Comparison of ENCODE assay signal across 10 cellular contexts in the genomic region with DNA sequence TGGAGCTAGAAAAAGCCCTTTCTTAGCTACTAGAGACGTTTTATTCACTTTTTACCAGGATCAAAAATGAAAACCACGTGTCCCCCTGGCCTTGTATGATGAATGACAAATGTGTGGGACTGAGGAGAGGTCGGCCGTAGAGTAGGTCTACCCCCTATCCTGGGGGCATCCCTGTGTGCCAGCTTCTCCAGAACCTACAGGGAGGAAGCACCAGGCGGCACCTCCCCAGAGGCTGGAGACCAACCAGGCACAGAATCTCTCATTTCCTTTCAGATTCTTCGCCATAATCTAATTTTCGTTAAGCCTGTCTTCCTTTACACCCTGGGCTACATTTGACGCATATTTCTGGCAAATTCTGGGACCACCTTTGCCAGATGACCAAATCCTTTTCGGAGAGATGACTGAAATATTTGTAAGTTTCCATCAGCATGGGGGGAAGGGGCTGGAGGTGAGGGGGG. TPM values are rescaled to one million over a fixed set of nuclear protein-coding genes. Genes with fewer than 3 reads are reported as not detected.
A peak's percentile ranks its signal among the peaks of the same experiment; 100 is the strongest.
DNase-seq lines count a peak whose midpoint lies in the region; TF ChIP-seq lines count a peak whose summit lies in the region.
"Had no signal": no experiment of that assay in that cellular context is flagged by ENCODE, and none has a peak within 500 bp of the region (broad histone marks: within the 10 kb centered on the region; RNA-seq: fewer than 3 reads in every experiment).

No MANE protein-coding gene starts in this region.

- H3K4me1 ChIP-seq in subcutaneous abdominal adipose tissue (ENCODE audit: control insufficient read depth in 5 of 5, insufficient read depth in 5 of 5, low read length in 5 of 5), result peaks cover 20 to 75% (median 63%) of the 10 kb centered on the region in 5 donors
- no peaks in the 10 kb centered on the region for H3K4me1 ChIP-seq in A673 (ENCODE audit: insufficient read depth, low read length, poor library complexity, severe bottlenecking)

- H3K9me3 Mint-ChIP-seq in MCF 10A (ENCODE audit: unreplicated experiment), result no peaks in the 10 kb centered on the region
- H3K9me3 Mint-ChIP-seq: naive B cell had no signal

- no peak for TF ChIP-seq CTCF in HFF-Myc (IDR thresholded peaks at IDR 0.05; ENCODE audit: low read depth, low read length, missing control alignments)
- no peak for TF ChIP-seq CTCF in MCF 10A (IDR thresholded peaks at IDR 0.05; ENCODE audit: unreplicated experiment)
- TF ChIP-seq CTCF in A673 (conservative IDR thresholded peaks at IDR 0.05; ENCODE audit: low read depth, low read length), result no peak

- intact Hi-C loops in MCF 10A (cut with micrococcal nuclease), result loop anchor here (5.0 kb wide), 1 partner anchor 84 kb away; no protein-coding TSS in a partner anchor
- intact Hi-C loops in A673 (cut with micrococcal nuclease; ENCODE audit: unreplicated experiment), result no loop called here

- H3K27me3 ChIP-seq in subcutaneous abdominal adipose tissue (ENCODE audit: control insufficient read depth in 5 of 5, insufficient read depth in 4 of 5, low read length in 5 of 5) (no peaks in the 10 kb centered on the region), A673 (replicated peaks; ENCODE audit: insufficient read depth, low read depth, low read length, poor library complexity) (peaks cover 9% of the 10 kb centered on the region)

- H3K27ac Mint-ChIP-seq in MCF 10A (ENCODE audit: low read depth, unreplicated experiment), result peak overlapping the region; percentile 95
- H3K27ac Mint-ChIP-seq: naive B cell had no signal

- BruUV-seq in MCF 10A (replicated peaks; lab: Mats Ljungman, UMichigan) (TSS peak; percentile 43), A673 (replicated peaks; lab: Mats Ljungman, UMichigan) (no TSS peak)

- POLR2A ChIA-PET in MCF 10A (lab: Yijun Ruan, JAX), result interaction anchor here (0.9 to 4.9 kb wide), 3 partner anchors 14 to 111 kb away, joined by 3 to 54 read pairs (median 5); partner anchors contain the start of gene TWIST2
- POLR2A ChIA-PET in A673 (lab: Charles Lee; ENCODE audit: low non-redundant PET), result no interaction called here

- peak overlapping the region; percentile 94 for H3K27ac ChIP-seq in subcutaneous abdominal adipose tissue (ENCODE audit: low read depth, low read length)
- no peak overlapping the region for H3K27ac ChIP-seq in A673 (ENCODE audit: low read depth, low read length, poor library complexity, severe bottlenecking)

- CTCF ChIA-PET in MCF 10A (lab: Yijun Ruan, JAX), result interaction anchor here (0.7 to 1.3 kb wide), 4 partner anchors 21 to 109 kb away, joined by 3 to 4 read pairs (median 3); no protein-coding TSS in a partner anchor
- CTCF ChIA-PET in A673 (lab: Charles Lee), result no interaction called here

- peak overlapping the region; percentile 93 for H3K4me3 ChIP-seq in HFF-Myc (replicated peaks; ENCODE audit: low read depth, low read length)
- H3K4me3 ChIP-seq in subcutaneous abdominal adipose tissue (ENCODE audit: low read depth in 1 of 5, low read length in 5 of 5), result peak overlapping the region in 1 of 5 donors; percentile 6
- no peak overlapping the region for H3K4me3 ChIP-seq in A673 (ENCODE audit: low read depth, low read length, poor library complexity, severe bottlenecking)

- H3K36me3 Mint-ChIP-seq in MCF 10A (ENCODE audit: insufficient read depth, unreplicated experiment), result peaks cover 20% of the 10 kb centered on the region
- H3K36me3 Mint-ChIP-seq: naive B cell had no signal

- no peaks in the 10 kb centered on the region for H3K9me3 ChIP-seq in subcutaneous abdominal adipose tissue (ENCODE audit: control insufficient read depth in 5 of 5, low read length in 5 of 5)
- no peaks in the 10 kb centered on the region for H3K9me3 ChIP-seq in A673 (ENCODE audit: low read depth, low read length, poor library complexity, severe bottlenecking)

- peak overlapping the region in 4 of 5 donors; percentile 0 to 63 (median 36) for H3K9ac ChIP-seq in subcutaneous abdominal adipose tissue (ENCODE audit: low read length in 5 of 5)

- DNase-seq in HFF-Myc (ENCODE audit: extremely low read depth, low read depth), result no peak
- no peak for DNase-seq in MCF 10A (ENCODE audit: unreplicated experiment)
- DNase-seq in mesenteric fat pad (ENCODE audit: low spot score), result peak; percentile 76
- no peak for DNase-seq in T-helper 1 cell
- no peak for DNase-seq in HT-29 (ENCODE audit: low spot score)
- DNase-seq in A673 (ENCODE audit: low spot score), result no peak
- no peak for DNase-seq in OCI-M2 (lab: John Stamatoyannopoulos, UW; ENCODE audit: unreplicated experiment)
- DNase-seq: activated gamma-delta T cell, naive B cell had no signal

- no peaks in the 10 kb centered on the region for H3K27me3 Mint-ChIP-seq in MCF 10A (ENCODE audit: insufficient read depth, unreplicated experiment)

- H3K36me3 ChIP-seq in subcutaneous abdominal adipose tissue (ENCODE audit: control insufficient read depth in 5 of 5, insufficient read depth in 5 of 5, low read length in 5 of 5) (peaks cover 0 to 6% (median 0%) of the 10 kb centered on the region in 5 donors), A673 (ENCODE audit: insufficient read depth, low read length, poor library complexity, severe bottlenecking) (no peaks in the 10 kb centered on the region)

- H3K4me3 Mint-ChIP-seq in MCF 10A (ENCODE audit: unreplicated experiment), result peak overlapping the region; percentile 61
- H3K4me3 Mint-ChIP-seq: naive B cell had no signal

- peaks cover 53% of the 10 kb centered on the region for H3K4me1 Mint-ChIP-seq in MCF 10A (ENCODE audit: insufficient read depth, unreplicated experiment)
- H3K4me1 Mint-ChIP-seq: naive B cell had no signal

RNA-seq across cellular contexts. Expression of gene TWIST2, which starts 15.9 kb away (rescaled TPM):
- total RNA-seq in MCF 10A (2022) (30.2 and 31.6 TPM in 2 replicates), mesenteric fat pad (73.9 TPM), A673 (2021) (not detected in 2 replicates)
- not detected in 2 replicates for total RNA-seq in HT-29 (2014; rRNA removed; shearing (Covaris generic))

Comparison
In these comparisons a context has a peak if more than half of its experiments do, and no peak if none do; other contexts are left out.
1. RNA of gene TWIST2, which starts 15.9 kb away (total RNA-seq): 73.9 TPM in mesenteric fat pad (single experiment) and 30.2 to 31.6 TPM in MCF 10A; not detected in A673 and not detected in HT-29; every median in the first group is over 10 times any median in the second.